14 cellular contexts compared by ENCODE assay signal in the genomic region with DNA sequence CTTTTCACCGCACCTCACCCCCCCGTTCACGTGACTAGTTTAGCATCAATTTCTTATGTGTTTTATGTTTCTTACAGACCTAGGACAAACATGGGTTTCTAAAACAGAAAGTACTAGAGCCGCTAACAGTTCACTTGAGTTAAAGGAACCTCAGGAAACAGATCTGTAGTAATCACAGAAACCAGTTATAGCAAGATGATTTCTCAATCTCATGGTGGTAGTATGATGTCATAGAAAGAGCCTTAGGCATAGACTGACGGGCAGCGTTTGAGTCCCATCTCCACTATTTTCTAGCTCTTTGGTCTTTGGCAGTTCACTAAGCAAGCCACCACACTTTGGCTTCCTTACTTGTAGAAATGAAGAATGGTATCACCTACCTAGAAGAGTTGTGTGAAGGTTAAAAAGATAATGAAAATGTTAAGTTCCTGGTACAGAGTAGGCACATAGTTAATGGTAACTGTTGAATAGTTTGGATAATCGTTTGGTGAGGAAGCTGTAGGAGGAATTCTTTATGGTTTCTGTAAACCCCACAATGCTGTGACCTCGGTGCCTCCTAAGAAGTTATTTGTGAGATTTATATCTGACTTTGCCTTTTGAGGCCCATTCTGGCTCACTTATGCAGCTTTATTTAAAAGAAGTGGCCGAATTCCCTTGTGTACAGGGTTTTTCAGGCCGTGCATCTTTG. TPM values are rescaled to one million over a fixed set of nuclear protein-coding genes. Genes with fewer than 3 reads are reported as not detected.
DNase-seq lines count a peak whose midpoint lies in the region; ATAC-seq and TF ChIP-seq lines count a peak whose summit lies in the region.
"Had no signal": no experiment of that assay in that cellular context is flagged by ENCODE, and none has a peak within 500 bp of the region (broad histone marks: within the 10 kb centered on the region; RNA-seq: fewer than 3 reads in every experiment).

No MANE protein-coding gene starts in this region.

- H3K4me2 ChIP-seq in IMR-90 (ENCODE audit: low read depth, low read length) (peak overlapping the region; percentile 10; the same call in 1 of the 2 replicates), smooth muscle cell (peak overlapping the region; percentile 30)
- H3K4me2 ChIP-seq: GM23338, KMS-11 had no signal

- peaks cover 34% of the 10 kb centered on the region; the same call in 1 of the 2 replicates for H4K20me1 ChIP-seq in IMR-90 (ENCODE audit: insufficient read depth, low read length)
- peaks cover 90% of the 10 kb centered on the region for H4K20me1 ChIP-seq in smooth muscle cell (ENCODE audit: low read depth)

- no peak overlapping the region for H2AK9ac ChIP-seq in IMR-90 (replicated peaks; ENCODE audit: low read depth, low read length, poor library complexity)

- BruUV-seq in IMR-90 (replicated peaks; lab: Mats Ljungman, UMichigan) = no TSS peak

- no peak overlapping the region for H3K9ac ChIP-seq in IMR-90 (ENCODE audit: low read depth, low read length)
- H3K9ac ChIP-seq in SK-N-MC (ENCODE audit: insufficient read length) = no peak overlapping the region
- no peak overlapping the region for H3K9ac ChIP-seq in smooth muscle cell (ENCODE audit: low read depth)
- H3K9ac ChIP-seq: KMS-11 had no signal

- TF ChIP-seq CTCF in IMR-90 (conservative IDR thresholded peaks at IDR 0.05; ENCODE audit: low read depth, low read length) (no peak), smooth muscle cell (IDR thresholded peaks at IDR 0.05; ENCODE audit: borderline replicate concordance, insufficient read depth, poor library complexity, severe bottlenecking) (no peak)

- in situ Hi-C loops in IMR-90 (cut with MboI; ENCODE audit: low sequenced_read_pairs) = no loop called here

- no peaks in the 10 kb centered on the region for H3F3A ChIP-seq in smooth muscle cell (ENCODE audit: low read depth)

- H3K4ac ChIP-seq in IMR-90 (ENCODE audit: low read depth, low read length) = no peak overlapping the region

- POLR2A ChIA-PET in IMR-90 (lab: Charles Lee; ENCODE audit: unreplicated experiment) = no interaction called here

- TF ChIP-seq RAD21 in IMR-90 (IDR thresholded peaks at IDR 0.05; ENCODE audit: low read length) = no peak

- ATAC-seq in IMR-90 (ENCODE audit: low read depth) (peak; percentile 67), GM21825 (IDR thresholded peaks at IDR 0.05; ENCODE audit: unreplicated experiment) (no peak), HG03571 (IDR thresholded peaks at IDR 0.05; ENCODE audit: unreplicated experiment) (no peak)
- ATAC-seq: GM12878, GM23338 had no signal

- H3K56ac ChIP-seq in IMR-90 (ENCODE audit: extremely low read depth, insufficient read depth, low read length) = no peak overlapping the region

- H3K36me3 ChIP-seq in IMR-90 (ENCODE audit: control insufficient read depth, insufficient read depth, low read length) (no peaks in the 10 kb centered on the region; the same call in 1 of the 2 replicates), SK-N-MC (ENCODE audit: insufficient read depth, low read length) (no peaks in the 10 kb centered on the region), smooth muscle cell (ENCODE audit: low read depth) (no peaks in the 10 kb centered on the region)

- no peak overlapping the region for H2BK5ac ChIP-seq in IMR-90 (ENCODE audit: low read depth, low read length, poor library complexity, severe bottlenecking)

- H3K4me3 ChIP-seq in IMR-90 (ENCODE audit: insufficient read depth, low read depth, low read length) (no peak overlapping the region), SK-N-MC (no peak overlapping the region), smooth muscle cell (no peak overlapping the region)
- H3K4me3 ChIP-seq: GM12878, GM23338 had no signal

- H3K27ac ChIP-seq in IMR-90 (ENCODE audit: insufficient read depth, low read length) (no peak overlapping the region), SK-N-MC (peak overlapping the region; percentile 15; the same call in 1 of the 2 replicates), smooth muscle cell (ENCODE audit: low read depth) (peak overlapping the region; percentile 58)
- H3K27ac ChIP-seq: KMS-11 had no signal

- 50% methylated on average over 2 of the region's 10 CpGs; no CpG with 5 or more reads in 1 of the 2 experiments for WGBS in IMR-90 (ENCODE audit: extremely low coverage in 2 of 2, insufficient read length in 1 of 2), 2 experiments
- WGBS in smooth muscle cell (ENCODE audit: low lambda C conversion rate) = 67% methylated on average over 10 of the region's 10 CpGs

- H2BK15ac ChIP-seq in IMR-90 (ENCODE audit: low read depth, low read length) = no peak overlapping the region

- intact Hi-C loops in IMR-90 (cut with micrococcal nuclease) = no loop called here

- no peak for TF ChIP-seq POLR2A in IMR-90 (IDR thresholded peaks at IDR 0.05; ENCODE audit: low read depth, low read length)

- H4K5ac ChIP-seq in IMR-90 (ENCODE audit: low read depth, low read length) = no peak overlapping the region

- no peak overlapping the region for H2BK120ac ChIP-seq in IMR-90 (ENCODE audit: low read depth, low read length)

- H3K79me1 ChIP-seq in IMR-90 (ENCODE audit: low read depth in 1 of 2, low read length in 2 of 2) = peaks cover 47 to 64% of the 10 kb centered on the region in 2 experiments

- peak; percentile 64 for DNase-seq in IMR-90
- DNase-seq in SK-N-MC (ENCODE audit: low read depth, low spot score) = no peak
- DNase-seq in fibroblast of peridontal ligament (ENCODE audit: extremely low read depth) = peak; percentile 63
- DNase-seq in smooth muscle cell (lab: John Stamatoyannopoulos, UW; ENCODE audit: unreplicated experiment) = no peak
- no peak for DNase-seq in islet precursor cell
- DNase-seq: activated B cell treated with CpG ODN at 0.5 μM for 24 hours, erythroblast, NCI-H2171 treated with DMSO at 0.1 percent for 48 hours, Right ventricle myocardium superior had no signal

- H2AFZ ChIP-seq in IMR-90 (replicated peaks; ENCODE audit: low read length, poor library complexity) (no peak overlapping the region), smooth muscle cell (ENCODE audit: low read depth) (no peak overlapping the region)
- H2AFZ ChIP-seq: GM23338 had no signal

- no peak overlapping the region for H2AK5ac ChIP-seq in IMR-90 (ENCODE audit: low read depth, low read length)

- H3K18ac ChIP-seq in IMR-90 (ENCODE audit: low read depth, low read length) = no peak overlapping the region

- dilution Hi-C loops in IMR-90 (cut with HindIII; ENCODE audit: low sequenced_read_pairs, unreplicated experiment) = no loop called here

- H4K8ac ChIP-seq in IMR-90 (ENCODE audit: low read depth in 2 of 2, low read length in 2 of 2) = no peak overlapping the region

- H3K27me3 ChIP-seq in IMR-90 (ENCODE audit: control insufficient read depth, insufficient read depth, low read length) (no peaks in the 10 kb centered on the region), smooth muscle cell (ENCODE audit: low read depth) (no peaks in the 10 kb centered on the region)

- H3K79me2 ChIP-seq in smooth muscle cell (ENCODE audit: low read depth) = peaks cover 35% of the 10 kb centered on the region

- no peaks in the 10 kb centered on the region for H3K9me3 ChIP-seq in IMR-90 (ENCODE audit: control insufficient read depth, insufficient read depth, low read length)
- H3K9me3 ChIP-seq in SK-N-MC (ENCODE audit: low read depth, low read length) = no peaks in the 10 kb centered on the region
- H3K9me3 ChIP-seq in smooth muscle cell (replicated peaks; ENCODE audit: low read depth) = no peaks in the 10 kb centered on the region

- no peak overlapping the region for H3K23ac ChIP-seq in IMR-90 (ENCODE audit: low read depth, low read length)

- CTCF ChIA-PET in IMR-90 (lab: Yijun Ruan, JAX) = interaction anchor here (0.9 kb wide), 1 partner anchor 12 kb away, joined by 3 read pairs; no protein-coding TSS in a partner anchor

- peaks cover 6% of the 10 kb centered on the region; the same call in 1 of the 2 replicates for H3K9me1 ChIP-seq in IMR-90 (ENCODE audit: insufficient read depth, low read length)

- no peak overlapping the region for H4K91ac ChIP-seq in IMR-90 (ENCODE audit: insufficient read depth, low read depth, low read length)

- no peak overlapping the region for H2BK20ac ChIP-seq in IMR-90 (ENCODE audit: low read depth, low read length)

- no peak overlapping the region for H3K14ac ChIP-seq in IMR-90 (replicated peaks; ENCODE audit: low read depth, low read length)

- H3K4me1 ChIP-seq in IMR-90 (ENCODE audit: control insufficient read depth, insufficient read depth, low read length) = peaks cover 1% of the 10 kb centered on the region; the same call in 1 of the 2 replicates
- H3K4me1 ChIP-seq in smooth muscle cell (ENCODE audit: low read depth) = peaks cover 21% of the 10 kb centered on the region

TF ChIP-seq in IMR-90, 13 proteins besides CTCF, POLR2A, EP300 and RAD21:
- TF ChIP-seq CHD1 (IDR thresholded peaks at IDR 0.05; ENCODE audit: low read depth, low read length) (no peak), CEBPB (IDR thresholded peaks at IDR 0.05; ENCODE audit: low read depth, low read length) (peak; percentile 73)
- TF ChIP-seq, protein P1, sequence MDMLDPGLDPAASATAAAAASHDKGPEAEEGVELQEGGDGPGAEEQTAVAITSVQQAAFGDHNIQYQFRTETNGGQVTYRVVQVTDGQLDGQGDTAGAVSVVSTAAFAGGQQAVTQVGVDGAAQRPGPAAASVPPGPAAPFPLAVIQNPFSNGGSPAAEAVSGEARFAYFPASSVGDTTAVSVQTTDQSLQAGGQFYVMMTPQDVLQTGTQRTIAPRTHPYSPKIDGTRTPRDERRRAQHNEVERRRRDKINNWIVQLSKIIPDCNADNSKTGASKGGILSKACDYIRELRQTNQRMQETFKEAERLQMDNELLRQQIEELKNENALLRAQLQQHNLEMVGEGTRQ (IDR thresholded peaks at IDR 0.05; ENCODE audit: low read depth, low read length) = no peak

RNA-seq across cellular contexts. Expression of gene CTNNBL1, which starts 21.3 kb away (rescaled TPM):
- total RNA-seq in IMR-90 (2012; rRNA removed) (29.2 and 34.1 TPM in 2 replicates), smooth muscle cell (32.8 and 33.3 TPM in 2 replicates)
- polyA plus RNA-seq in IMR-90 (2012; rRNA removed) (29.9 and 30.2 TPM in 2 replicates), smooth muscle cell (56.0 and 63.6 TPM in 2 replicates)
- polyA plus RNA-seq in IMR-90 (2012; cell fraction: cytosol; rRNA removed) = 16.1 and 17.8 TPM in 2 replicates
- polyA plus RNA-seq in IMR-90 (2012; cell fraction: nucleus; rRNA removed; ENCODE audit: low replicate concordance) = 5.2 and 16.0 TPM in 2 replicates

Comparison
In these comparisons a context has a peak if more than half of its experiments do, and no peak if none do; other contexts are left out.
1. DNase-seq: peak in IMR-90 (single experiment) and fibroblast of peridontal ligament (single experiment); none in SK-N-MC (single experiment), smooth muscle cell (single experiment) and islet precursor cell (single experiment).